3 cellular contexts compared by ENCODE assay signal in the genomic region with DNA sequence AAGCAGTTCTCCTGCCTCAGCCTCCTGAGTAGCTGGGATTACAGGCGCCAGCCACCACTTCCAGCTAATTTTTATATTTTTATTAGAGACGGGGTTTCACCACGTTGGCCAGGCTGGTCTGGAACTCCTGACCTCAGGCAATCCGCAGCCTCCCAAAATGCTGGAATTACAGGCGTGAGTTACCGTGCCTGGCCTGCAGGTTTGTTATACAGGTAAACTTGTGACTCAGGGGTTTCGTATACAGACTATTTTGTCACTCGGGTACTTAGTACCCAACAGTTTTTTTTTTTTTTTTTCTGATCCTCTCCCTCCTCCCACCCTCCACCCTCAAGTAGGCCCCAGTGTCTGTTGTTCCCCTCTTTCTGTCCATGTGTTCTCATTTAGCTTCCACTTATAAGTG. TPM values are rescaled to one million over a fixed set of nuclear protein-coding genes. Genes with fewer than 3 reads are reported as not detected.
"Had no signal": no experiment of that assay in that cellular context is flagged by ENCODE, and none has a peak within 500 bp of the region (broad histone marks: within the 10 kb centered on the region; RNA-seq: fewer than 3 reads in every experiment).

No MANE protein-coding gene starts in this region.

RNA-seq across cellular contexts. Expression of gene CXCL17, which starts 18.5 kb away (rescaled TPM):
- total RNA-seq: NCI-H460, Right ventricle myocardium superior, SJSA1 had no signal
